8 cellular contexts compared by ENCODE assay signal in the genomic region with DNA sequence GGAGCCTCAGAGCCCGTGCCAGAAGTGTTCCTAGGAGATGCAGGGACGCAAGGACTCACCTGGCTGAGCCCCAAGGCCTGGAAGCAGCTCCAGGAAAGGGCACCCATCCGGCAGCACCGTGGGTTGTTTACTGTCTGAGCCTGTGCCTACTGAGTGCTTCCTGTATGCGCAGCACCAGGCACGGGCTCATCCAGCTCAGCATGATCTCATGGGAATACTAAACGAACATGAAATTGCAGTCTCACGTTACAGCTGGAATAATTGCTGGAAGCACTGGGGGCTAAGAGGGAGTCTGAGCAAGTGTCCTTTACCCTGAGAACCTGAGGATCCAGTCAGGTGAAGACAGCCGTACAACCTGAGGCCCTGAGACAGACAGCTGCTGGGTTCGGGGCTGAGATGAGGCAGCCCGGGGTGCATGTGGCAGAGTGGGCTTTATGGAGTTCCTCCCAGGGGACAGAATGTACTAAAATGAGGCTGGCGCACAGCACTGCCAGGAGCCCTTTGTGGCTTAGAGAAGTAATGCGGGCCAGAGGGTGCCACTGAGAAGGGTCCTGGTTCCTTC. TPM values are rescaled to one million over a fixed set of nuclear protein-coding genes. Genes with fewer than 3 reads are reported as not detected.
DNase-seq lines count a peak whose midpoint lies in the region; ATAC-seq and TF ChIP-seq lines count a peak whose summit lies in the region.

No MANE protein-coding gene starts in this region.

- H3K9me3 Mint-ChIP-seq in activated naive CD4-positive, alpha-beta T cell treated with anti-CD3 and anti-CD28 coated beads, Interleukin-2, amount 50 U/mL, for 72 hours, result no peaks in the 10 kb centered on the region
- no peaks in the 10 kb centered on the region for H3K9me3 Mint-ChIP-seq in activated naive CD4-positive, alpha-beta T cell treated with anti-CD3 and anti-CD28 coated beads for 36 hours

- 61 to 63% methylated on average over 12 to 13 of the region's 13 CpGs for WGBS in thyroid gland, 2 donors

- no peak for DNase-seq in activated naive CD4-positive, alpha-beta T cell treated with anti-CD3 and anti-CD28 coated beads, Interleukin-2, amount 50 U/mL, for 72 hours (ENCODE audit: low spot score in 2 of 2)
- no peak for DNase-seq in activated naive CD4-positive, alpha-beta T cell treated with anti-CD3 and anti-CD28 coated beads for 36 hours
- DNase-seq in RWPE2 (ENCODE audit: low spot score) (peak; percentile 76), germinal center (ENCODE audit: low spot score) (peak; percentile 26), thyroid gland (peak in 1 of 2 donors; percentile 47), GM13976 (ENCODE audit: low spot score) (no peak), GM20000 (ENCODE audit: low spot score) (no peak)
- no peak for DNase-seq in stimulated activated naive CD4-positive, alpha-beta T cell treated with Interleukin-2 at 50 U/mL for 16 hours (lab: John Stamatoyannopoulos, UW)

- CTCF ChIA-PET in activated naive CD4-positive, alpha-beta T cell treated with anti-CD3 and anti-CD28 coated beads for 36 hours (lab: Charles Lee), result interaction anchor here (0.9 to 1.5 kb wide), 4 partner anchors 10 to 44 kb away, joined by 3 to 6 read pairs (median 4); a partner anchor contains a TSS

- no peaks in the 10 kb centered on the region for H3K36me3 Mint-ChIP-seq in activated naive CD4-positive, alpha-beta T cell treated with anti-CD3 and anti-CD28 coated beads, Interleukin-2, amount 50 U/mL, for 72 hours
- peaks cover under 1% of the 10 kb centered on the region for H3K36me3 Mint-ChIP-seq in activated naive CD4-positive, alpha-beta T cell treated with anti-CD3 and anti-CD28 coated beads for 36 hours (ENCODE audit: low read depth)

- TF ChIP-seq POLR2A in thyroid gland (IDR thresholded peaks at IDR 0.05), result no peak

- TF ChIP-seq CTCF in RWPE2 (IDR thresholded peaks at IDR 0.05; ENCODE audit: poor library complexity, severe bottlenecking), result no peak
- TF ChIP-seq CTCF in thyroid gland (IDR thresholded peaks at IDR 0.05), result no peak
- TF ChIP-seq CTCF in GM13976 (IDR thresholded peaks at IDR 0.05; ENCODE audit: borderline replicate concordance, control extremely low read depth, extremely low read depth, insufficient read depth, missing control alignments), result no peak
- no peak for TF ChIP-seq CTCF in GM20000 (IDR thresholded peaks at IDR 0.05; ENCODE audit: extremely low read depth, missing control alignments)

- peaks cover 10% of the 10 kb centered on the region for H3K4me1 Mint-ChIP-seq in activated naive CD4-positive, alpha-beta T cell treated with anti-CD3 and anti-CD28 coated beads for 36 hours (ENCODE audit: low read depth)

- no peaks in the 10 kb centered on the region for H3K27me3 Mint-ChIP-seq in activated naive CD4-positive, alpha-beta T cell treated with anti-CD3 and anti-CD28 coated beads for 36 hours (ENCODE audit: low read depth)

- H3K27ac ChIP-seq in RWPE2 (ENCODE audit: poor library complexity, severe bottlenecking) (peak overlapping the region; percentile 23), thyroid gland (peak overlapping the region in 2 of 3 donors; percentile 13 to 40)

- H3K27ac Mint-ChIP-seq in activated naive CD4-positive, alpha-beta T cell treated with anti-CD3 and anti-CD28 coated beads, Interleukin-2, amount 50 U/mL, for 72 hours, result peak overlapping the region; percentile 29 to 76
- no peak overlapping the region for H3K27ac Mint-ChIP-seq in activated naive CD4-positive, alpha-beta T cell treated with anti-CD3 and anti-CD28 coated beads for 36 hours

- no peaks in the 10 kb centered on the region for H3K27me3 ChIP-seq in RWPE2 (ENCODE audit: insufficient read depth, poor library complexity, severe bottlenecking)
- no peaks in the 10 kb centered on the region for H3K27me3 ChIP-seq in thyroid gland

- H3K4me1 ChIP-seq in RWPE2 (ENCODE audit: insufficient read depth, poor library complexity, severe bottlenecking) (peaks cover 4% of the 10 kb centered on the region), thyroid gland (peaks cover 22 to 49% of the 10 kb centered on the region in 2 donors)

- in situ Hi-C loops in GM13976 (cut with MboI; ENCODE audit: low sequenced_read_pairs, unreplicated experiment), result loop anchor here (10.0 kb wide), 1 partner anchor 251 kb away; no protein-coding TSS in a partner anchor

- no peak for ATAC-seq in activated naive CD4-positive, alpha-beta T cell treated with anti-CD3 and anti-CD28 coated beads, Interleukin-2, amount 50 U/mL, for 72 hours
- peak; percentile 66 for ATAC-seq in RWPE2 (ENCODE audit: low read depth)

- intact Hi-C loops in activated naive CD4-positive, alpha-beta T cell treated with anti-CD3 and anti-CD28 coated beads for 36 hours (cut with micrococcal nuclease), result no loop called here
- intact Hi-C loops in thyroid gland (cut with DNase I), result loop anchor here (5.0 kb wide), 2 partner anchors 44 to 109 kb away; a partner anchor contains a TSS

- no peak overlapping the region for H3K4me3 Mint-ChIP-seq in activated naive CD4-positive, alpha-beta T cell treated with anti-CD3 and anti-CD28 coated beads for 36 hours

- H3K4me3 ChIP-seq in RWPE2 (ENCODE audit: severe bottlenecking), result no peak overlapping the region
- no peak overlapping the region for H3K4me3 ChIP-seq in thyroid gland (replicated peaks in 1 of 3)

- H3K9me3 ChIP-seq in RWPE2 (ENCODE audit: severe bottlenecking), result no peaks in the 10 kb centered on the region
- no peaks in the 10 kb centered on the region for H3K9me3 ChIP-seq in thyroid gland

- H3K36me3 ChIP-seq in RWPE2 (ENCODE audit: low read depth), result peaks cover 24% of the 10 kb centered on the region
- H3K36me3 ChIP-seq in thyroid gland, result peaks cover 6 to 13% of the 10 kb centered on the region in 2 donors

RNA-seq across cellular contexts. Expression of a gene that starts 5.4 kb away (rescaled TPM):
- 1 to 10 TPM; 1.8 to 3.8 TPM for total RNA-seq in activated naive CD4-positive, alpha-beta T cell treated with anti-CD3 and anti-CD28 coated beads, Interleukin-2, amount 50 U/mL, for 72 hours
- 1 to 10 TPM; 1.5 to 1.8 TPM for total RNA-seq in activated naive CD4-positive, alpha-beta T cell treated with anti-CD3 and anti-CD28 coated beads for 36 hours
- under 1 TPM in 2 of 4 donors, not detected in 2; 0.34 to 0.94 TPM for total RNA-seq in thyroid gland

RNA-seq across cellular contexts. Expression of a gene that starts 10.4 kb away (rescaled TPM):
- 100 to 1,000 TPM; 156 to 215 TPM for total RNA-seq in activated naive CD4-positive, alpha-beta T cell treated with anti-CD3 and anti-CD28 coated beads, Interleukin-2, amount 50 U/mL, for 72 hours
- 100 to 1,000 TPM; 138 to 147 TPM for total RNA-seq in activated naive CD4-positive, alpha-beta T cell treated with anti-CD3 and anti-CD28 coated beads for 36 hours
- 10 to 100 TPM; 22.9 to 39.7 (median 32.5) TPM for total RNA-seq in thyroid gland

RNA-seq across cellular contexts. Expression of a gene that starts 17.7 kb away (rescaled TPM):
- 10 to 100 TPM; 15.7 to 32.5 TPM for total RNA-seq in activated naive CD4-positive, alpha-beta T cell treated with anti-CD3 and anti-CD28 coated beads, Interleukin-2, amount 50 U/mL, for 72 hours
- 10 to 100 TPM in 1 of 2 experiments, 1 to 10 TPM in 1; 9.1 to 10.0 TPM for total RNA-seq in activated naive CD4-positive, alpha-beta T cell treated with anti-CD3 and anti-CD28 coated beads for 36 hours
- 10 to 100 TPM in 3 of 4 donors, 1 to 10 TPM in 1; 9.9 to 16.4 (median 13.4) TPM for total RNA-seq in thyroid gland

RNA-seq across cellular contexts. Expression of a gene that starts 33.2 kb away (rescaled TPM):
- total RNA-seq in activated naive CD4-positive, alpha-beta T cell treated with anti-CD3 and anti-CD28 coated beads, Interleukin-2, amount 50 U/mL, for 72 hours, result 10 to 100 TPM in 1 of 2 donors, 1 to 10 TPM in 1; 3.5 to 11.6 TPM
- 1 to 10 TPM; 7.1 to 8.0 TPM for total RNA-seq in activated naive CD4-positive, alpha-beta T cell treated with anti-CD3 and anti-CD28 coated beads for 36 hours
- total RNA-seq in thyroid gland, result 10 to 100 TPM; 20.3 to 35.7 (median 28.8) TPM

RNA-seq across cellular contexts. Expression of a gene that starts 41.6 kb away (rescaled TPM):
- total RNA-seq in activated naive CD4-positive, alpha-beta T cell treated with anti-CD3 and anti-CD28 coated beads, Interleukin-2, amount 50 U/mL, for 72 hours, result under 1 TPM in 1 of 2 donors, not detected in 1; 0.78 TPM
- total RNA-seq in activated naive CD4-positive, alpha-beta T cell treated with anti-CD3 and anti-CD28 coated beads for 36 hours, result not detected
- 1 to 10 TPM in 1 of 4 donors, not detected in 3; 2.0 TPM for total RNA-seq in thyroid gland

Comparison
In these comparisons a context has a peak if more than half of its experiments do, and no peak if none do; other contexts are left out.
1. DNase-seq: peak in RWPE2 (single experiment) and germinal center (single experiment); none in activated naive CD4-positive, alpha-beta T cell treated with anti-CD3 and anti-CD28 coated beads, Interleukin-2, amount 50 U/mL, for 72 hours (0 of 2), activated naive CD4-positive, alpha-beta T cell treated with anti-CD3 and anti-CD28 coated beads for 36 hours (single experiment), stimulated activated naive CD4-positive, alpha-beta T cell treated with Interleukin-2 at 50 U/mL for 16 hours (single experiment), GM13976 (single experiment) and GM20000 (single experiment).